Comparison of ENCODE assay signal across 1 cellular context in genomic region chr3:157088506-157089454, GRCh38.
TF ChIP-seq lines count a peak whose summit lies in the region.

No MANE protein-coding gene starts in this region.

TF ChIP-seq in HepG2, 621 proteins besides CTCF, POLR2A, EP300 and RAD21 (continued from another document and continues in another):
- peak; percentile 80 for TF ChIP-seq PAXIP1 (CRISPR knock-in tag; conservative IDR thresholded peaks at IDR 0.05)
- no peak for TF ChIP-seq GZF1 (CRISPR knock-in tag; IDR thresholded peaks at IDR 0.05)
- TF ChIP-seq ZNF816 (CRISPR knock-in tag; IDR thresholded peaks at IDR 0.05; ENCODE audit: borderline replicate concordance): peak; percentile 88
- peak; percentile 46 for TF ChIP-seq ZFP90 (CRISPR knock-in tag; IDR thresholded peaks at IDR 0.05; ENCODE audit: borderline replicate concordance)
- TF ChIP-seq PATZ1 (CRISPR knock-in tag; IDR thresholded peaks at IDR 0.05): peak; percentile 49; the same call in 1 of the 2 replicates
- peak; percentile 98 for TF ChIP-seq ZNF607 (CRISPR knock-in tag; IDR thresholded peaks at IDR 0.05; ENCODE audit: borderline replicate concordance)
- 0 out of 2 replicates have a peak, but pooled peaks have one; percentile 80 for TF ChIP-seq MYNN (CRISPR knock-in tag; IDR thresholded peaks at IDR 0.05; ENCODE audit: low read depth)
- TF ChIP-seq ZNF33B (CRISPR knock-in tag; IDR thresholded peaks at IDR 0.05): peak; percentile 97
- no peak for TF ChIP-seq PHB2 (IDR thresholded peaks at IDR 0.05; ENCODE audit: partially characterized antibody)
- TF ChIP-seq DBP (CRISPR knock-in tag; IDR thresholded peaks at IDR 0.05; ENCODE audit: not compliant biosample characterization): peak; percentile 42
- TF ChIP-seq REST (IDR thresholded peaks at IDR 0.05; ENCODE audit: borderline replicate concordance in 1 of 2, low read depth in 1 of 2, low read length in 2 of 2): 0 out of 4 replicates have a peak, but pooled peaks of 1 of the 2 experiments have one; percentile 50
- TF ChIP-seq STAT5B (CRISPR knock-in tag; IDR thresholded peaks at IDR 0.05): no peak
- peak; percentile 70; the same call in 1 of the 2 replicates for TF ChIP-seq ARNT2 (CRISPR knock-in tag; IDR thresholded peaks at IDR 0.05; ENCODE audit: low read depth)
- peak; percentile 53; the same call in 1 of the 2 replicates for TF ChIP-seq GATAD1 (CRISPR knock-in tag; IDR thresholded peaks at IDR 0.05)
- peak; percentile 58; the same call in 1 of the 2 replicates for TF ChIP-seq NR2C2 (CRISPR knock-in tag; IDR thresholded peaks at IDR 0.05; ENCODE audit: borderline replicate concordance)
- TF ChIP-seq ATAD3A (CRISPR knock-in tag; IDR thresholded peaks at IDR 0.05): no peak
- no peak for TF ChIP-seq ZBTB21 (CRISPR knock-in tag; IDR thresholded peaks at IDR 0.05)
- TF ChIP-seq PRDM15 (CRISPR knock-in tag; IDR thresholded peaks at IDR 0.05): no peak
- TF ChIP-seq ZNF776 (CRISPR knock-in tag; IDR thresholded peaks at IDR 0.05): peak; percentile 97
- TF ChIP-seq ZNF598 (CRISPR knock-in tag; IDR thresholded peaks at IDR 0.05; ENCODE audit: borderline replicate concordance): peak; percentile 95
- 0 out of 2 replicates have a peak, but pooled peaks have one; percentile 35 for TF ChIP-seq ZNF562 (CRISPR knock-in tag; IDR thresholded peaks at IDR 0.05; ENCODE audit: borderline replicate concordance)
- TF ChIP-seq PRDM4 (CRISPR knock-in tag; IDR thresholded peaks at IDR 0.05; ENCODE audit: borderline replicate concordance): 0 out of 2 replicates have a peak, but pooled peaks have one; percentile 33
- TF ChIP-seq KIAA2018 (CRISPR knock-in tag; IDR thresholded peaks at IDR 0.05; ENCODE audit: borderline replicate concordance): no peak
- no peak for TF ChIP-seq ZNF251 (CRISPR knock-in tag; IDR thresholded peaks at IDR 0.05)
- TF ChIP-seq ZNF510 (CRISPR knock-in tag; IDR thresholded peaks at IDR 0.05; ENCODE audit: low read depth): no peak
- no peak for TF ChIP-seq TEAD2 (CRISPR knock-in tag; IDR thresholded peaks at IDR 0.05)
- peak; percentile 74 for TF ChIP-seq ZNF329 (CRISPR knock-in tag; IDR thresholded peaks at IDR 0.05; ENCODE audit: low read depth)
- peak; percentile 96 for TF ChIP-seq ARHGAP35 (CRISPR knock-in tag; IDR thresholded peaks at IDR 0.05; ENCODE audit: borderline replicate concordance)
- peak; percentile 79 for TF ChIP-seq ZFY (CRISPR knock-in tag; IDR thresholded peaks at IDR 0.05)
- TF ChIP-seq SPEN (CRISPR knock-in tag; IDR thresholded peaks at IDR 0.05; ENCODE audit: low read depth): peak; percentile 54; the same call in 1 of the 2 replicates
